Comparison of ENCODE assay signal across 8 cellular contexts in genomic region chr19:53195265-53195879, GRCh38. TPM values are rescaled to one million over a fixed set of nuclear protein-coding genes. Genes with fewer than 3 reads are reported as not detected.
A peak's percentile ranks its signal among the peaks of the same experiment; 100 is the strongest.
DNase-seq lines count a peak whose midpoint lies in the region; ATAC-seq, FAIRE-seq and TF ChIP-seq lines count a peak whose summit lies in the region.

No MANE protein-coding gene starts in this region.

- H3K4me2 ChIP-seq in SK-N-SH, result no peak overlapping the region

- H3K4me3 ChIP-seq in NB4 (ENCODE audit: low read depth, low read length) (no peak overlapping the region), SK-N-SH (ENCODE audit: low read depth in 2 of 2, low read length in 1 of 2) (no peak overlapping the region), gastroesophageal sphincter (no peak overlapping the region), pancreas (no peak overlapping the region), upper lobe of left lung (no peak overlapping the region)

- TF ChIP-seq CTCF in NB4 (IDR thresholded peaks at IDR 0.05; ENCODE audit: low read depth, low read length), result peak; percentile 88
- peak; percentile 77 for TF ChIP-seq CTCF in SK-N-SH (IDR thresholded peaks at IDR 0.05)
- peak; percentile 75 to 93 (median 90) for TF ChIP-seq CTCF in gastroesophageal sphincter (IDR thresholded peaks at IDR 0.05)
- peak; percentile 56 to 83 (median 72) for TF ChIP-seq CTCF in pancreas (IDR thresholded peaks at IDR 0.05)
- TF ChIP-seq CTCF in upper lobe of left lung (IDR thresholded peaks at IDR 0.05), result peak; percentile 78 to 92 (median 89)

- H2AFZ ChIP-seq in SK-N-SH (ENCODE audit: low read depth), result no peak overlapping the region

- no peaks in the 10 kb centered on the region for H3K9me2 ChIP-seq in SK-N-SH

- H3K36me3 Mint-ChIP-seq in activated naive CD4-positive, alpha-beta T cell treated with anti-CD3 and anti-CD28 coated beads for 36 hours (ENCODE audit: low read depth), result peaks cover 52% of the 10 kb centered on the region

- TF ChIP-seq EP300 in SK-N-SH (IDR thresholded peaks at IDR 0.05; ENCODE audit: borderline replicate concordance in 1 of 2, low read depth in 1 of 2, low read length in 1 of 2) (no peak), gastroesophageal sphincter (IDR thresholded peaks at IDR 0.05) (no peak), upper lobe of left lung (IDR thresholded peaks at IDR 0.05) (no peak)

- H4K20me1 ChIP-seq in SK-N-SH (ENCODE audit: insufficient read depth), result no peaks in the 10 kb centered on the region

- TF ChIP-seq POLR2A in NB4 (IDR thresholded peaks at IDR 0.05; ENCODE audit: extremely low read depth, insufficient read length), result no peak
- TF ChIP-seq POLR2A in gastroesophageal sphincter (IDR thresholded peaks at IDR 0.05), result no peak
- no peak for TF ChIP-seq POLR2A in upper lobe of left lung (IDR thresholded peaks at IDR 0.05)

- no peak overlapping the region for H3K27ac ChIP-seq in SK-N-SH (ENCODE audit: low read depth in 2 of 2, low read length in 1 of 2)
- H3K27ac ChIP-seq in gastroesophageal sphincter, result no peak overlapping the region
- peak overlapping the region in 1 of 4 donors; percentile 12 for H3K27ac ChIP-seq in pancreas
- H3K27ac ChIP-seq in upper lobe of left lung, result peak overlapping the region in 1 of 4 donors; percentile 31

- H3K27me3 Mint-ChIP-seq in activated naive CD4-positive, alpha-beta T cell treated with anti-CD3 and anti-CD28 coated beads for 36 hours (ENCODE audit: low read depth), result peaks cover 2% of the 10 kb centered on the region

- H3K9ac ChIP-seq in SK-N-SH, result no peak overlapping the region

- H3K9me3 ChIP-seq in SK-N-SH, result no peaks in the 10 kb centered on the region
- H3K9me3 ChIP-seq in gastroesophageal sphincter, result peaks cover 0 to 27% (median 0%) of the 10 kb centered on the region in 3 donors
- no peaks in the 10 kb centered on the region for H3K9me3 ChIP-seq in pancreas
- peaks cover 0 to 25% (median 19%) of the 10 kb centered on the region in 4 donors for H3K9me3 ChIP-seq in upper lobe of left lung

- intact Hi-C loops in activated naive CD4-positive, alpha-beta T cell treated with anti-CD3 and anti-CD28 coated beads for 36 hours (cut with micrococcal nuclease), result loop anchor here (1.0 to 10.0 kb wide), 8 partner anchors 139 to 827 kb away; partner anchors contain the start of genes MYADM, PRKCG, ZNF765 and ZNF845
- intact Hi-C loops in pancreas (cut with DNase I), result loop anchor here in 1 of 3 donors (10.0 kb wide), 1 partner anchor 169 kb away; the partner anchor contains the start of gene ZNF525

- POLR2A ChIA-PET in SK-N-SH (lab: Yijun Ruan, JAX), result no interaction called here

- H3K4me1 Mint-ChIP-seq in activated naive CD4-positive, alpha-beta T cell treated with anti-CD3 and anti-CD28 coated beads for 36 hours (ENCODE audit: low read depth), result peaks cover 31% of the 10 kb centered on the region

- peaks cover 0 to 5% of the 10 kb centered on the region in 2 experiments; a peak in 1 of 4 replicates for H3K4me1 ChIP-seq in SK-N-SH (ENCODE audit: control insufficient read depth in 1 of 2, insufficient read depth in 2 of 2, low read depth in 1 of 2, low read length in 1 of 2)
- peaks cover 0 to 47% (median 4%) of the 10 kb centered on the region in 3 donors for H3K4me1 ChIP-seq in gastroesophageal sphincter
- H3K4me1 ChIP-seq in pancreas, result no peaks in the 10 kb centered on the region
- peaks cover 7 to 23% (median 13%) of the 10 kb centered on the region in 4 donors for H3K4me1 ChIP-seq in upper lobe of left lung

- in situ Hi-C loops in G401 (cut with HindIII; ENCODE audit: low sequenced_read_pairs), result no loop called here

- H3K9me3 Mint-ChIP-seq in activated naive CD4-positive, alpha-beta T cell treated with anti-CD3 and anti-CD28 coated beads for 36 hours, result peaks cover 31% of the 10 kb centered on the region

- H3K27ac Mint-ChIP-seq in activated naive CD4-positive, alpha-beta T cell treated with anti-CD3 and anti-CD28 coated beads for 36 hours, result peak overlapping the region; percentile 37

- H3K36me3 ChIP-seq in SK-N-SH (replicated peaks in 1 of 2; ENCODE audit: control insufficient read depth in 1 of 2, insufficient read depth in 2 of 2, low read length in 1 of 2) (peaks cover 2 to 6% of the 10 kb centered on the region in 2 experiments), gastroesophageal sphincter (peaks cover 0 to 29% of the 10 kb centered on the region in 2 donors), pancreas (no peaks in the 10 kb centered on the region), upper lobe of left lung (peaks cover 0 to 4% (median 1%) of the 10 kb centered on the region in 4 donors)

- peaks cover 10% of the 10 kb centered on the region for H3F3A ChIP-seq in SK-N-SH (replicated peaks; ENCODE audit: insufficient read depth)

- no peaks in the 10 kb centered on the region; the same call in 1 of the 2 replicates for H3K79me2 ChIP-seq in SK-N-SH (ENCODE audit: insufficient read depth)

- peak; percentile 95 for DNase-seq in G401 (ENCODE audit: low spot score)
- DNase-seq in NB4 (ENCODE audit: low read depth), result peak; percentile 84
- peak; percentile 66 for DNase-seq in SK-N-SH
- DNase-seq in activated naive CD4-positive, alpha-beta T cell treated with anti-CD3 and anti-CD28 coated beads for 36 hours, result peak; percentile 88
- DNase-seq in pancreas, result peak in 5 of 6 donors; percentile 65 to 87 (median 72)
- peak in 1 of 2 donors; percentile 78 for DNase-seq in upper lobe of left lung

- no peak overlapping the region for H3K4me3 Mint-ChIP-seq in activated naive CD4-positive, alpha-beta T cell treated with anti-CD3 and anti-CD28 coated beads for 36 hours

- no peaks in the 10 kb centered on the region for H3K27me3 ChIP-seq in SK-N-SH (ENCODE audit: insufficient read depth)
- no peaks in the 10 kb centered on the region for H3K27me3 ChIP-seq in gastroesophageal sphincter
- H3K27me3 ChIP-seq in pancreas, result no peaks in the 10 kb centered on the region
- H3K27me3 ChIP-seq in upper lobe of left lung, result no peaks in the 10 kb centered on the region

- peak; percentile 84 for FAIRE-seq in pancreas (lab: Jason Lieb, UNC)

- TF ChIP-seq RAD21 in SK-N-SH (IDR thresholded peaks at IDR 0.05; ENCODE audit: low read length), result peak; percentile 94

- CTCF ChIA-PET in SK-N-SH (lab: Yijun Ruan, JAX), result interaction anchor here (0.6 to 1.7 kb wide), 26 partner anchors 12 to 554 kb away, joined by 3 to 10 read pairs (median 4); partner anchors contain the start of genes ZNF525, ZNF761 and ZNF845
- CTCF ChIA-PET in activated naive CD4-positive, alpha-beta T cell treated with anti-CD3 and anti-CD28 coated beads for 36 hours (lab: Charles Lee), result interaction anchor here (0.6 to 0.8 kb wide), 3 partner anchors 326 to 1411 kb away, joined by 3 to 5 read pairs (median 3); no protein-coding TSS in a partner anchor

- 0% methylated on average over 3 of the region's 3 CpGs for WGBS in SK-N-SH (ENCODE audit: low lambda C conversion rate)
- WGBS in gastroesophageal sphincter (ENCODE audit: low coverage in 1 of 2), 2 donors, result 0% methylated on average over 2 to 3 of the region's 3 CpGs
- WGBS in pancreas, 2 donors, result 0% methylated on average over 3 of the region's 3 CpGs
- WGBS in upper lobe of left lung, 2 donors, result 0% methylated on average over 3 of the region's 3 CpGs

- ATAC-seq in gastroesophageal sphincter (peak; percentile 44), pancreas (peak; percentile 43 to 78 (median 71)), upper lobe of left lung (ENCODE audit: low FRiP score in 2 of 2) (peak; percentile 70 to 77), HG02623 (IDR thresholded peaks at IDR 0.05; ENCODE audit: unreplicated experiment) (no peak)

TF ChIP-seq in SK-N-SH, 30 proteins besides CTCF, POLR2A, EP300 and RAD21:
- TF ChIP-seq MEF2A (IDR thresholded peaks at IDR 0.05; ENCODE audit: borderline replicate concordance, low read depth), result no peak
- TF ChIP-seq NRF1 (IDR thresholded peaks at IDR 0.05; ENCODE audit: low read depth, low read length), result no peak
- no peak for TF ChIP-seq POLR2AphosphoS5 (IDR thresholded peaks at IDR 0.05; ENCODE audit: low read depth, low read length)
- peak; percentile 38 for TF ChIP-seq CHD2 (IDR thresholded peaks at IDR 0.05; ENCODE audit: low read length, partially characterized antibody)
- peak; percentile 64 for TF ChIP-seq SMC3 (IDR thresholded peaks at IDR 0.05; ENCODE audit: low read depth, low read length)

RNA-seq across cellular contexts. Expression of gene ZNF665, which starts 2.2 kb away (rescaled TPM):
- total RNA-seq in G401 (2014; rRNA removed; shearing (Covaris generic)), result not detected in 2 replicates
- polyA plus RNA-seq in SK-N-SH (2012; rRNA removed), result 3.2 and 6.0 TPM in 2 replicates
- 3.6 and 5.1 TPM in 2 replicates for polyA plus RNA-seq in SK-N-SH (2012; cell fraction: cytosol; rRNA removed)
- 3.4 and 5.3 TPM in 2 replicates for polyA plus RNA-seq in SK-N-SH (2012; cell fraction: nucleus; rRNA removed)
- 1 to 10 TPM; 4.3 to 5.5 TPM for total RNA-seq in activated naive CD4-positive, alpha-beta T cell treated with anti-CD3 and anti-CD28 coated beads for 36 hours
- 10 to 100 TPM in 1 of 4 donors, 1 to 10 TPM in 3; 2.1 to 32.1 (median 4.1) TPM for total RNA-seq in gastroesophageal sphincter
- total RNA-seq in pancreas, result 1 to 10 TPM; 1.4 to 4.0 (median 1.5) TPM
- polyA plus RNA-seq in pancreas, result 1 to 10 TPM; 1.4 to 1.9 TPM
- 1 to 10 TPM; 1.7 to 5.2 (median 3.4) TPM for total RNA-seq in upper lobe of left lung

RNA-seq across cellular contexts. Expression of gene ZNF347, which starts 36.5 kb away (rescaled TPM):
- total RNA-seq in G401 (2014; rRNA removed; shearing (Covaris generic)), result 3.3 and 4.9 TPM in 2 replicates
- polyA plus RNA-seq in SK-N-SH (2012; rRNA removed), result 2.2 and 2.6 TPM in 2 replicates
- 2.1 and 2.3 TPM in 2 replicates for polyA plus RNA-seq in SK-N-SH (2012; cell fraction: cytosol; rRNA removed)
- 3.2 and 4.2 TPM in 2 replicates for polyA plus RNA-seq in SK-N-SH (2012; cell fraction: nucleus; rRNA removed)
- total RNA-seq in activated naive CD4-positive, alpha-beta T cell treated with anti-CD3 and anti-CD28 coated beads for 36 hours, result 1 to 10 TPM; 3.7 TPM
- total RNA-seq in gastroesophageal sphincter, result 10 to 100 TPM in 1 of 4 donors, 1 to 10 TPM in 3; 8.5 to 14.2 (median 8.8) TPM
- total RNA-seq in pancreas, result 1 to 10 TPM; 4.0 to 8.6 (median 5.5) TPM
- 1 to 10 TPM; 2.8 to 2.9 TPM for polyA plus RNA-seq in pancreas
- 10 to 100 TPM in 4 of 6 donors, 1 to 10 TPM in 2; 5.3 to 21.0 (median 10.3) TPM for total RNA-seq in upper lobe of left lung

RNA-seq across cellular contexts. Expression of gene ZNF677, which starts 59.3 kb away (rescaled TPM):
- not detected in 2 replicates for total RNA-seq in G401 (2014; rRNA removed; shearing (Covaris generic))
- polyA plus RNA-seq in SK-N-SH (2012; rRNA removed), result 6.8 and 10.7 TPM in 2 replicates
- polyA plus RNA-seq in SK-N-SH (2012; cell fraction: cytosol; rRNA removed), result 10.5 and 11.2 TPM in 2 replicates
- polyA plus RNA-seq in SK-N-SH (2012; cell fraction: nucleus; rRNA removed), result 5.6 and 10.6 TPM in 2 replicates
- 1 to 10 TPM; 4.0 to 5.4 TPM for total RNA-seq in activated naive CD4-positive, alpha-beta T cell treated with anti-CD3 and anti-CD28 coated beads for 36 hours
- total RNA-seq in gastroesophageal sphincter, result 10 to 100 TPM; 15.6 to 29.0 (median 19.2) TPM
- 1 to 10 TPM; 2.6 to 9.7 (median 5.0) TPM for total RNA-seq in pancreas
- 1 to 10 TPM; 3.0 to 5.8 TPM for polyA plus RNA-seq in pancreas
- total RNA-seq in upper lobe of left lung, result 10 to 100 TPM in 4 of 6 donors, 1 to 10 TPM in 2; 5.2 to 19.9 (median 12.5) TPM
